ENCODE assay signal across 8 cellular contexts in genomic region chrX:95764972-95765451, GRCh38.
DNase-seq lines count a peak whose midpoint lies in the region; ATAC-seq and TF ChIP-seq lines count a peak whose summit lies in the region.

No MANE protein-coding gene starts in this region.

- no peak overlapping the region for H3K4me3 ChIP-seq in smooth muscle cell

- no peaks in the 10 kb centered on the region for H3K9me3 ChIP-seq in smooth muscle cell (replicated peaks; ENCODE audit: low read depth)

- H3K4me2 ChIP-seq in smooth muscle cell = no peak overlapping the region

- WGBS in smooth muscle cell (ENCODE audit: low lambda C conversion rate) = 6% methylated on average over 3 of the region's 3 CpGs

- no peaks in the 10 kb centered on the region for H3K79me2 ChIP-seq in smooth muscle cell (ENCODE audit: low read depth)

- H3K27me3 ChIP-seq in smooth muscle cell (ENCODE audit: low read depth) = no peaks in the 10 kb centered on the region

- peak; percentile 69 for TF ChIP-seq CTCF in smooth muscle cell (IDR thresholded peaks at IDR 0.05; ENCODE audit: borderline replicate concordance, insufficient read depth, poor library complexity, severe bottlenecking)

- H3K9ac ChIP-seq in smooth muscle cell (ENCODE audit: low read depth) = no peak overlapping the region

- H3K4me1 ChIP-seq in smooth muscle cell (ENCODE audit: low read depth) = peaks cover 3% of the 10 kb centered on the region

- no peaks in the 10 kb centered on the region for H4K20me1 ChIP-seq in smooth muscle cell (ENCODE audit: low read depth)

- no peaks in the 10 kb centered on the region for H3K36me3 ChIP-seq in smooth muscle cell (ENCODE audit: low read depth)

- H3F3A ChIP-seq in smooth muscle cell (ENCODE audit: low read depth) = no peaks in the 10 kb centered on the region

- ATAC-seq in HG03354 (IDR thresholded peaks at IDR 0.05; ENCODE audit: poor library complexity, severe bottlenecking, unreplicated experiment) (peak; percentile 89), GM18519 (IDR thresholded peaks at IDR 0.05; ENCODE audit: low FRiP score, unreplicated experiment) (no peak)

- no peak overlapping the region for H2AFZ ChIP-seq in smooth muscle cell (ENCODE audit: low read depth)

- DNase-seq in NCI-H1092 treated with DMSO at 0.1 percent for 48 hours (lab: John Stamatoyannopoulos, UW) (peak; percentile 25), NCI-H1092 (lab: John Stamatoyannopoulos, UW) (no peak), RPMI7951 (ENCODE audit: low read depth) (peak; percentile 21), foreskin melanocyte (peak; percentile 19), smooth muscle cell (lab: John Stamatoyannopoulos, UW; ENCODE audit: unreplicated experiment) (no peak), germinal center (ENCODE audit: low spot score) (no peak)

- no peak overlapping the region for H3K27ac ChIP-seq in smooth muscle cell (ENCODE audit: low read depth)

Comparison
In these comparisons a context has a peak if more than half of its experiments do, and no peak if none do; other contexts are left out.
1. DNase-seq: peak in NCI-H1092 treated with DMSO at 0.1 percent for 48 hours (single experiment), RPMI7951 (single experiment) and foreskin melanocyte (single experiment); none in NCI-H1092 (single experiment), smooth muscle cell (single experiment) and germinal center (single experiment).